Comparison of ENCODE assay signal across 8 cellular contexts in genomic region chr13:41059896-41060722, GRCh38. TPM values are rescaled to one million over a fixed set of nuclear protein-coding genes. Genes with fewer than 3 reads are reported as not detected.
A peak's percentile ranks its signal among the peaks of the same experiment; 100 is the strongest.
DNase-seq lines count a peak whose midpoint lies in the region; ATAC-seq and TF ChIP-seq lines count a peak whose summit lies in the region.

No MANE protein-coding gene starts in this region.

- H3K4me1 ChIP-seq in ES-I3 (ENCODE audit: insufficient read depth, low read length) (peaks cover 7% of the 10 kb centered on the region), Loucy (ENCODE audit: insufficient read depth, low read length, poor library complexity, severe bottlenecking) (peaks cover 69% of the 10 kb centered on the region)

- H3K9ac ChIP-seq in ES-I3 (ENCODE audit: low read depth, low read length) (peak overlapping the region; percentile 99), Loucy (ENCODE audit: low read depth, low read length, poor library complexity, severe bottlenecking) (peak overlapping the region; percentile 95)

- H3K79me2 ChIP-seq in Loucy (ENCODE audit: insufficient read depth, low read length), result peaks cover 94% of the 10 kb centered on the region

- H3K27ac ChIP-seq in temporal lobe (ENCODE audit: low read depth, low read length), result peak overlapping the region; percentile 97

- peak overlapping the region; percentile 99 for H3K4me3 Mint-ChIP-seq in activated naive CD4-positive, alpha-beta T cell treated with anti-CD3 and anti-CD28 coated beads, Interleukin-2, amount 10 ng/mL, durations not matched to agents 7 days and 5 days

- H4K20me1 ChIP-seq in Loucy (ENCODE audit: insufficient read depth, low read length, poor library complexity, severe bottlenecking), result peaks cover 38% of the 10 kb centered on the region

- H3K9me3 Mint-ChIP-seq in activated naive CD4-positive, alpha-beta T cell treated with anti-CD3 and anti-CD28 coated beads, Interleukin-2, amount 10 ng/mL, durations not matched to agents 7 days and 5 days, result no peaks in the 10 kb centered on the region

- H3K4me1 Mint-ChIP-seq in activated naive CD4-positive, alpha-beta T cell treated with anti-CD3 and anti-CD28 coated beads, Interleukin-2, amount 10 ng/mL, durations not matched to agents 7 days and 5 days, result peaks cover 55% of the 10 kb centered on the region

- TF ChIP-seq CTCF in Loucy (conservative IDR thresholded peaks at IDR 0.05; ENCODE audit: low read length) (peak; percentile 41; the same call in 1 of the 2 replicates), omental fat pad (IDR thresholded peaks at IDR 0.05) (no peak)

- no peaks in the 10 kb centered on the region for H3K9me2 ChIP-seq in Loucy (replicated peaks; ENCODE audit: low read depth, low read length)

- in situ Hi-C loops in SK-MEL-5 (cut with HindIII; ENCODE audit: low pct_unique_long_range_greater_than_20kb, low sequenced_read_pairs), result no loop called here

- no peaks in the 10 kb centered on the region for H3K27me3 ChIP-seq in Loucy (ENCODE audit: insufficient read depth, low read length, poor library complexity, severe bottlenecking)

- peak; percentile 56 for DNase-seq in GOT3 (lab: John Stamatoyannopoulos, UW)
- peak; percentile 90 for DNase-seq in SK-MEL-5 (ENCODE audit: low read depth, low spot score)
- peak; percentile 78 for DNase-seq in activated naive CD4-positive, alpha-beta T cell treated with anti-CD3 and anti-CD28 coated beads, Interleukin-2, amount 10 ng/mL, durations not matched to agents 7 days and 5 days
- peak; percentile 97 for DNase-seq in glomerular visceral epithelial cell (ENCODE audit: extremely low spot score)
- peak; percentile 79 for DNase-seq in omental fat pad (ENCODE audit: low spot score)

- H3K9me3 ChIP-seq in ES-I3 (ENCODE audit: control insufficient read depth, insufficient read depth, low read length) (no peaks in the 10 kb centered on the region), Loucy (ENCODE audit: insufficient read depth, low read depth, low read length) (no peaks in the 10 kb centered on the region)

- H3K4me3 ChIP-seq in Loucy (ENCODE audit: low read length, poor library complexity, severe bottlenecking), result peak overlapping the region; percentile 90

- CTCF ChIA-PET in activated naive CD4-positive, alpha-beta T cell treated with anti-CD3 and anti-CD28 coated beads, Interleukin-2, amount 10 ng/mL, durations not matched to agents 7 days and 5 days (lab: Charles Lee), result interaction anchor here (1.0 to 2.5 kb wide), 8 partner anchors 9 to 161 kb away, joined by 3 to 11 read pairs (median 5); partner anchors contain the start of gene ELF1

- H3K36me3 ChIP-seq in ES-I3 (ENCODE audit: insufficient read depth, low read length), result no peaks in the 10 kb centered on the region
- no peaks in the 10 kb centered on the region for H3K36me3 ChIP-seq in Loucy (ENCODE audit: insufficient read depth, low read length)

- H3K4me2 ChIP-seq in Loucy (ENCODE audit: low read depth, low read length, poor library complexity, severe bottlenecking), result peak overlapping the region; percentile 96

- H2AFZ ChIP-seq in Loucy (ENCODE audit: low read length), result peak overlapping the region; percentile 74

- H3K27ac Mint-ChIP-seq in activated naive CD4-positive, alpha-beta T cell treated with anti-CD3 and anti-CD28 coated beads, Interleukin-2, amount 10 ng/mL, durations not matched to agents 7 days and 5 days, result peak overlapping the region; percentile 99

- H3K36me3 Mint-ChIP-seq in activated naive CD4-positive, alpha-beta T cell treated with anti-CD3 and anti-CD28 coated beads, Interleukin-2, amount 10 ng/mL, durations not matched to agents 7 days and 5 days, result peaks cover 17% of the 10 kb centered on the region

- peaks cover 16% of the 10 kb centered on the region for H3K27me3 Mint-ChIP-seq in activated naive CD4-positive, alpha-beta T cell treated with anti-CD3 and anti-CD28 coated beads, Interleukin-2, amount 10 ng/mL, durations not matched to agents 7 days and 5 days

- H3F3A ChIP-seq in Loucy (ENCODE audit: low read depth), result peaks cover 3% of the 10 kb centered on the region; the same call in 1 of the 2 replicates

- ATAC-seq in omental fat pad (ENCODE audit: low FRiP score), result peak; percentile 78

RNA-seq across cellular contexts. Expression of gene WBP4, which starts 1.2 kb away (rescaled TPM):
- total RNA-seq in SK-MEL-5 (2014; rRNA removed; shearing (Covaris generic)), result 11.4 and 13.7 TPM in 2 replicates
- polyA plus RNA-seq in SK-MEL-5 (2015; cell fraction: cytosol; rRNA removed), result 9.8 and 10.4 TPM in 2 replicates
- 13.5 and 15.5 TPM in 2 replicates for polyA plus RNA-seq in SK-MEL-5 (2015; cell fraction: nucleus; rRNA removed)
- 10 to 100 TPM; 11.4 to 14.5 (median 11.8) TPM for total RNA-seq in omental fat pad
- total RNA-seq in temporal lobe, result 9.8 TPM

RNA-seq across cellular contexts. Expression of gene ELF1, which starts 41.0 kb away (rescaled TPM):
- total RNA-seq in SK-MEL-5 (2014; rRNA removed; shearing (Covaris generic)), result 51.0 and 56.7 TPM in 2 replicates
- 42.5 and 49.7 TPM in 2 replicates for polyA plus RNA-seq in SK-MEL-5 (2015; cell fraction: cytosol; rRNA removed)
- polyA plus RNA-seq in SK-MEL-5 (2015; cell fraction: nucleus; rRNA removed), result 21.9 and 33.2 TPM in 2 replicates
- total RNA-seq in omental fat pad, result 100 to 1,000 TPM in 1 of 4 donors, 10 to 100 TPM in 3; 87.4 to 107 (median 89.9) TPM
- total RNA-seq in temporal lobe, result 9.3 TPM

Comparison
In these comparisons a context has a peak if more than half of its experiments do, and no peak if none do; other contexts are left out.
1. Peak in every context shown above with its lines: DNase-seq, ATAC-seq, H3K4me3 ChIP-seq and H3K27ac ChIP-seq.